Comparison of ENCODE assay signal across 2 cellular contexts in the genomic region with DNA sequence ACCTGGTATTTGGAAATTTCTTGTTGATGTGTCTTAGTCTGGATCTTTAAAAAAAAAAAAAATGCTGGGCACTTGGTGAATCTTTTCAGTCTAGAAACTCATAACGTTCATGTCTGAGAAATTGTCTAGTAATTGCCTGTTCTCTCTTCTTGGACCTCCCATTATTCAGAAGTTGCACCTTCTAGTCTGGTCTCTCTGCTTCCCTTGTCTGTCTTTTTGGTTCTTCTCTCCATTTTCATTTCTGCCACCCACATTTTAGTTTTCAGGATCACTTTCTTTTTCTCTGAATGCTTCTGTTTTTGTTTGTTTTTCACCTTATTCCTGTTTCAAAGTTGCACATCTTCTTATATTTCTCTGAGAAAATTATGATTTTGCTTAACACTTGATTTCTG.
TF ChIP-seq lines count a peak whose summit lies in the region.

No MANE protein-coding gene starts in this region.

TF ChIP-seq in HEK293, 187 proteins besides CTCF, POLR2A, EP300 and RAD21 (continued from another document):
- TF ChIP-seq SETDB1 (IDR thresholded peaks at IDR 0.05; ENCODE audit: insufficient read length, low read length), result peak; percentile 48

TF ChIP-seq in GM12878, 131 proteins besides CTCF, POLR2A, EP300 and RAD21 (continued from another document):
- TF ChIP-seq SKIL (IDR thresholded peaks at IDR 0.05; ENCODE audit: low read depth, poor library complexity, severe bottlenecking) (no peak), WRNIP1 (IDR thresholded peaks at IDR 0.05; ENCODE audit: borderline replicate concordance, low read depth, low read length) (no peak), KAT2A (conservative IDR thresholded peaks at IDR 0.05; ENCODE audit: control insufficient read depth, low read depth, low read length) (no peak), NRF1 (conservative IDR thresholded peaks at IDR 0.05; ENCODE audit: low read depth, low read length) (no peak), ATF3 (IDR thresholded peaks at IDR 0.05; ENCODE audit: borderline replicate concordance, extremely low read depth, low read depth, low read length) (no peak), REST (IDR thresholded peaks at IDR 0.05; ENCODE audit: low read depth, low read length) (no peak), TCF3 (IDR thresholded peaks at IDR 0.05; ENCODE audit: borderline replicate concordance, insufficient read depth, low read depth, low read length) (no peak), E4F1 (IDR thresholded peaks at IDR 0.05; ENCODE audit: borderline replicate concordance, partially characterized antibody) (no peak)
- TF ChIP-seq, protein P1, sequence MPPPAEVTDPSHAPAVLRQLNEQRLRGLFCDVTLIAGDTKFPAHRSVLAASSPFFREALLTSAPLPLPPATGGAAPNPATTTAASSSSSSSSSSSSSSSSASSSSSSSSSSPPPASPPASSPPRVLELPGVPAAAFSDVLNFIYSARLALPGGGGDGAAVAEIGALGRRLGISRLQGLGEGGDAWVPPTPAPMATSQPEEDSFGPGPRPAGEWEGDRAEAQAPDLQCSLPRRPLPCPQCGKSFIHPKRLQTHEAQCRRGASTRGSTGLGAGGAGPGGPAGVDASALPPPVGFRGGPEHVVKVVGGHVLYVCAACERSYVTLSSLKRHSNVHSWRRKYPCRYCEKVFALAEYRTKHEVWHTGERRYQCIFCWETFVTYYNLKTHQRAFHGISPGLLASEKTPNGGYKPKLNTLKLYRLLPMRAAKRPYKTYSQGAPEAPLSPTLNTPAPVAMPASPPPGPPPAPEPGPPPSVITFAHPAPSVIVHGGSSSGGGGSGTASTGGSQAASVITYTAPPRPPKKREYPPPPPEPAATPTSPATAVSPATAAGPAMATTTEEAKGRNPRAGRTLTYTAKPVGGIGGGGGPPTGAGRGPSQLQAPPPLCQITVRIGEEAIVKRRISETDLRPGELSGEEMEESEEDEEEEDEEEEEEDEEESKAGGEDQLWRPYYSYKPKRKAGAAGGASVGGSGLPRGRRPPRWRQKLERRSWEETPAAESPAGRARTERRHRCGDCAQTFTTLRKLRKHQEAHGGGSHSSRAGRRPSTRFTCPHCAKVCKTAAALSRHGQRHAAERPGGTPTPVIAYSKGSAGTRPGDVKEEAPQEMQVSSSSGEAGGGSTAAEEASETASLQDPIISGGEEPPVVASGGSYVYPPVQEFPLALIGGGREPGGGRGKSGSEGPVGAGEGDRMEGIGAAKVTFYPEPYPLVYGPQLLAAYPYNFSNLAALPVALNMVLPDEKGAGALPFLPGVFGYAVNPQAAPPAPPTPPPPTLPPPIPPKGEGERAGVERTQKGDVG (CRISPR knock-in tag; IDR thresholded peaks at IDR 0.05), result no peak
